ENCODE assay signal across 18 cellular contexts in the genomic region with DNA sequence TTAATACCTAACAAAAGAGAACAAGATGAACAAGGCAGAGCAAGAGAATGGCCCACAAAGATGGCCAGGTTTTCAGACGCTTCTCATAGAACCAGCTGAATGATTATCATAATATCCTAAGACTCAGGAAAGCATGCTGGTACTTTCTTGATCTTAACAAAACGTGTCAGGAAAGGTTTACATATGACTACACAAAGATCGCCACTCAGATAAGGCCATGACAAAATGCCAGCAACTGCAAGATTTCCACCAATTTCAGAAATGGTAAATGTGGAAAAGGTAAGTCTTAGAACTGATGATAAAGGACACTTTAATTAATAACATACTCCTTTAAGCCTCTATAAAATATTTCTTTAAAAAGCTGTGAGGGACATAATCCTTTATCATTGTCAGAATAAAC.
DNase-seq lines count a peak whose midpoint lies in the region; ATAC-seq, FAIRE-seq and TF ChIP-seq lines count a peak whose summit lies in the region.
"Had no signal": no experiment of that assay in that cellular context is flagged by ENCODE, and none has a peak within 500 bp of the region (broad histone marks: within the 10 kb centered on the region; RNA-seq: fewer than 3 reads in every experiment).

No MANE protein-coding gene starts in this region.

- H2BK5ac ChIP-seq in mesenchymal stem cell (ENCODE audit: low read depth, low read length, poor library complexity, severe bottlenecking) = no peak overlapping the region

- H3K9me3 Mint-ChIP-seq in activated CD4-positive, alpha-beta T cell treated with anti-CD3 and anti-CD28 coated beads for 36 hours (ENCODE audit: low read depth) = no peaks in the 10 kb centered on the region
- H3K9me3 Mint-ChIP-seq: activated CD4-positive, alpha-beta T cell treated with anti-CD3 and anti-CD28 coated beads, Interleukin-2, amount 10 ng/mL, durations not matched to agents 7 days and 5 days; activated naive CD4-positive, alpha-beta T cell treated with anti-CD3 and anti-CD28 coated beads, Interleukin-2, amount 10 ng/mL, durations not matched to agents 7 days and 5 days had no signal

- H3K27me3 ChIP-seq in mesenchymal stem cell (ENCODE audit: control insufficient read depth in 1 of 2, insufficient read depth in 1 of 2, low read length in 2 of 2) (no peaks in the 10 kb centered on the region), right lobe of liver (no peaks in the 10 kb centered on the region)
- H3K27me3 ChIP-seq: BLaER1, heart left ventricle had no signal

- POLR2A ChIA-PET in activated CD4-positive, alpha-beta T cell treated with anti-CD3 and anti-CD28 coated beads for 36 hours (lab: Charles Lee) = no interaction called here

- H3K23ac ChIP-seq in mesenchymal stem cell (ENCODE audit: low read length in 2 of 2) = no peak overlapping the region

- H3K4me1 ChIP-seq in mesenchymal stem cell (ENCODE audit: control insufficient read depth, insufficient read depth, low read depth, low read length) = peaks cover 1% of the 10 kb centered on the region
- H3K4me1 ChIP-seq in right lobe of liver = no peaks in the 10 kb centered on the region
- H3K4me1 ChIP-seq: BLaER1, lower lobe of right lung had no signal

- no peak overlapping the region for H2BK15ac ChIP-seq in mesenchymal stem cell (ENCODE audit: low read depth, poor library complexity, severe bottlenecking)

- WGBS in mesenchymal stem cell = 83% methylated on average over 1 of the region's 3 CpGs
- 41% methylated on average over 3 of the region's 3 CpGs for WGBS in right lobe of liver (ENCODE audit: insufficient coverage, low coverage, low lambda C conversion rate, missing lambda C conversion rate)

- CTCF ChIA-PET in activated CD4-positive, alpha-beta T cell treated with anti-CD3 and anti-CD28 coated beads for 36 hours (lab: Charles Lee) = interaction anchor here (0.6 to 1.7 kb wide), 6 partner anchors 10 to 215 kb away, joined by 3 to 5 read pairs (median 4); no protein-coding TSS in a partner anchor

- DNase-seq in activated CD4-positive, alpha-beta T cell treated with anti-CD3 and anti-CD28 coated beads for 36 hours = no peak
- no peak for DNase-seq in activated CD4-positive, alpha-beta T cell treated with anti-CD3 and anti-CD28 coated beads, Interleukin-2, amount 50 U/mL, for 1 hour
- DNase-seq in GM18507 (ENCODE audit: extremely low spot score, insufficient read length, low read depth) = no peak
- no peak for DNase-seq in T-helper 17 cell
- DNase-seq in mesenchymal stem cell = peak; percentile 12
- no peak for DNase-seq in NCI-H2171 (lab: John Stamatoyannopoulos, UW)
- no peak for DNase-seq in right lobe of liver
- DNase-seq: activated CD4-positive, alpha-beta T cell treated with anti-CD3 and anti-CD28 coated beads, Interleukin-2, amount 10 ng/mL, durations not matched to agents 7 days and 5 days; activated naive CD4-positive, alpha-beta T cell treated with anti-CD3 and anti-CD28 coated beads, Interleukin-2, amount 10 ng/mL, durations not matched to agents 7 days and 5 days; activated T-cell treated with anti-CD3 and anti-CD28 coated beads for 4 hours; DMS153; heart left ventricle; lower lobe of right lung; NCI-H1694 had no signal

- no peak overlapping the region for H3K4ac ChIP-seq in mesenchymal stem cell (ENCODE audit: low read depth in 1 of 2, low read length in 2 of 2)

- H3K36me3 ChIP-seq in mesenchymal stem cell (ENCODE audit: control insufficient read depth in 1 of 2, insufficient read depth in 2 of 2, low read depth in 1 of 2, low read length in 2 of 2) (peaks cover 0 to 11% of the 10 kb centered on the region in 2 experiments), right lobe of liver (no peaks in the 10 kb centered on the region)
- H3K36me3 ChIP-seq: lower lobe of right lung had no signal

- no peak overlapping the region for H2AFZ ChIP-seq in mesenchymal stem cell (ENCODE audit: low read depth, low read length)

- intact Hi-C loops in activated CD4-positive, alpha-beta T cell treated with anti-CD3 and anti-CD28 coated beads for 36 hours (cut with DNase I, micrococcal nuclease) = loop anchor here (5.0 kb wide), 1 partner anchor 352 kb away; no protein-coding TSS in a partner anchor
- intact Hi-C loops in right lobe of liver (cut with DNase I) = loop anchor here (5.0 to 10.0 kb wide), 2 partner anchors 185 to 187 kb away; no protein-coding TSS in a partner anchor

- H3K27ac ChIP-seq in mesenchymal stem cell (ENCODE audit: low read length, poor library complexity, severe bottlenecking) (no peak overlapping the region), right lobe of liver (no peak overlapping the region)
- H3K27ac ChIP-seq: 22Rv1, BLaER1, heart left ventricle, lower lobe of right lung had no signal

- peaks cover 2% of the 10 kb centered on the region for H3K36me3 Mint-ChIP-seq in activated CD4-positive, alpha-beta T cell treated with anti-CD3 and anti-CD28 coated beads for 36 hours (ENCODE audit: low read depth)
- H3K36me3 Mint-ChIP-seq in T-helper 17 cell (ENCODE audit: low read depth) = peaks cover 2% of the 10 kb centered on the region

- H3K9me3 ChIP-seq in T-helper 17 cell (ENCODE audit: control insufficient read depth, low read length, poor library complexity, severe bottlenecking) = no peaks in the 10 kb centered on the region
- H3K9me3 ChIP-seq in mesenchymal stem cell (ENCODE audit: control insufficient read depth, low read length) = no peaks in the 10 kb centered on the region
- H3K9me3 ChIP-seq in right lobe of liver = no peaks in the 10 kb centered on the region
- H3K9me3 ChIP-seq: BLaER1, heart left ventricle, lower lobe of right lung had no signal

- H3K79me1 ChIP-seq in mesenchymal stem cell (replicated peaks; ENCODE audit: low read length, poor library complexity, severe bottlenecking) = peaks cover 3% of the 10 kb centered on the region

- H3K4me1 Mint-ChIP-seq in activated CD4-positive, alpha-beta T cell treated with anti-CD3 and anti-CD28 coated beads for 36 hours = peaks cover 16% of the 10 kb centered on the region
- peaks cover 9% of the 10 kb centered on the region for H3K4me1 Mint-ChIP-seq in T-helper 17 cell

- H3K4me3 ChIP-seq in mesenchymal stem cell (ENCODE audit: insufficient read depth in 1 of 2, low read depth in 1 of 2, low read length in 2 of 2) (no peak overlapping the region), right lobe of liver (no peak overlapping the region)
- H3K4me3 ChIP-seq: BLaER1, heart left ventricle, lower lobe of right lung had no signal

- H2AK5ac ChIP-seq in mesenchymal stem cell (ENCODE audit: low read length, severe bottlenecking) = no peak overlapping the region

- no peak overlapping the region for H4K91ac ChIP-seq in mesenchymal stem cell (ENCODE audit: low read length)

- peak overlapping the region; percentile 15 for H3K9ac ChIP-seq in mesenchymal stem cell (ENCODE audit: low read length)
- H3K9ac ChIP-seq: BLaER1 had no signal

- ATAC-seq in activated CD4-positive, alpha-beta T cell treated with anti-CD3 and anti-CD28 coated beads for 36 hours = peak; percentile 30
- ATAC-seq in T-helper 17 cell = no peak
- ATAC-seq in GM18517 (IDR thresholded peaks at IDR 0.05; ENCODE audit: unreplicated experiment) = no peak
- no peak for ATAC-seq in right lobe of liver
- ATAC-seq: heart left ventricle, lower lobe of right lung had no signal

- TF ChIP-seq POLR2A in right lobe of liver (IDR thresholded peaks at IDR 0.05) = no peak

- no peak overlapping the region for H3K4me2 ChIP-seq in mesenchymal stem cell (ENCODE audit: low read length, poor library complexity, severe bottlenecking)
- H3K4me2 ChIP-seq: BLaER1 had no signal

- no peak overlapping the region for H3K4me3 Mint-ChIP-seq in activated CD4-positive, alpha-beta T cell treated with anti-CD3 and anti-CD28 coated beads for 36 hours
- H3K4me3 Mint-ChIP-seq in T-helper 17 cell = no peak overlapping the region
- H3K4me3 Mint-ChIP-seq: activated CD4-positive, alpha-beta T cell treated with anti-CD3 and anti-CD28 coated beads, Interleukin-2, amount 10 ng/mL, durations not matched to agents 7 days and 5 days; activated naive CD4-positive, alpha-beta T cell treated with anti-CD3 and anti-CD28 coated beads, Interleukin-2, amount 10 ng/mL, durations not matched to agents 7 days and 5 days had no signal

- no peak overlapping the region for H4K8ac ChIP-seq in mesenchymal stem cell (ENCODE audit: low read length)

- no peak overlapping the region for H3K14ac ChIP-seq in mesenchymal stem cell (ENCODE audit: low read length in 2 of 2)

- no peak overlapping the region for H2BK120ac ChIP-seq in mesenchymal stem cell (ENCODE audit: low read depth, low read length)

- no peak overlapping the region for H3K18ac ChIP-seq in mesenchymal stem cell (ENCODE audit: low read depth in 1 of 2, low read length in 2 of 2)

- H2BK12ac ChIP-seq in mesenchymal stem cell (ENCODE audit: low read length in 2 of 2) = no peak overlapping the region

- peak overlapping the region; percentile 14 for H3K27ac Mint-ChIP-seq in activated CD4-positive, alpha-beta T cell treated with anti-CD3 and anti-CD28 coated beads for 36 hours
- peak overlapping the region; percentile 61 for H3K27ac Mint-ChIP-seq in T-helper 17 cell
- H3K27ac Mint-ChIP-seq: activated CD4-positive, alpha-beta T cell treated with anti-CD3 and anti-CD28 coated beads, Interleukin-2, amount 10 ng/mL, durations not matched to agents 7 days and 5 days; activated naive CD4-positive, alpha-beta T cell treated with anti-CD3 and anti-CD28 coated beads, Interleukin-2, amount 10 ng/mL, durations not matched to agents 7 days and 5 days had no signal

- peak; percentile 47 for FAIRE-seq in GM18507 (lab: Jason Lieb, UNC)
- FAIRE-seq: colon had no signal

- TF ChIP-seq CTCF in right lobe of liver (IDR thresholded peaks at IDR 0.05) = no peak

- no peaks in the 10 kb centered on the region for H3K27me3 Mint-ChIP-seq in activated CD4-positive, alpha-beta T cell treated with anti-CD3 and anti-CD28 coated beads for 36 hours
- H3K27me3 Mint-ChIP-seq in T-helper 17 cell = no peaks in the 10 kb centered on the region
- H3K27me3 Mint-ChIP-seq: activated CD4-positive, alpha-beta T cell treated with anti-CD3 and anti-CD28 coated beads, Interleukin-2, amount 10 ng/mL, durations not matched to agents 7 days and 5 days; activated naive CD4-positive, alpha-beta T cell treated with anti-CD3 and anti-CD28 coated beads, Interleukin-2, amount 10 ng/mL, durations not matched to agents 7 days and 5 days had no signal
